ENCODE assay signal across 13 cellular contexts in the genomic region with DNA sequence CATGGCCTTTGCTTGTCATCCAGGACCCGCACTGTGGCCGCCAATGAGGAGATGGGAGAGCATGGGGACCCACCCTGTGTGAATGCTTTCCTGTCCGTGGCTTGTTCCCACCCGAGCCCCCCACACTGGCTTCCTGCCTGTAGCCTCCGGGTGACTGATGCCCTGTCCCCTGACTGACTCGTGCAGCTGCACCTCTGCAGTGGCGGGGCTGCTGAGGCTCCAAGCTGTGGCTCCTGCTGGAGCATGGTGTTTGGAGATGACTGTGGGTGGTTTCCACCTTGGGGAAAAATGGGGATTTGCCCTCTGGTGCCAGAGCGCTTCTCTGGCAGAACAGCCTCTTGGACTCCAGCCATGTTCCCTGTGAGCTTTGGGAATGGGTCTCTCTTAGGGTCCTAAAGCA. TPM values are rescaled to one million over a fixed set of nuclear protein-coding genes. Genes with fewer than 3 reads are reported as not detected.
DNase-seq lines count a peak whose midpoint lies in the region; ATAC-seq and TF ChIP-seq lines count a peak whose summit lies in the region.
"Had no signal": no experiment of that assay in that cellular context is flagged by ENCODE, and none has a peak within 500 bp of the region (broad histone marks: within the 10 kb centered on the region; RNA-seq: fewer than 3 reads in every experiment).

No MANE protein-coding gene starts in this region.

- H3K27me3 Mint-ChIP-seq in T-cell (no peaks in the 10 kb centered on the region), glutamatergic neuron (ENCODE audit: unreplicated experiment) (peaks cover 16% of the 10 kb centered on the region)

- no peak for TF ChIP-seq CTCF in glutamatergic neuron (IDR thresholded peaks at IDR 0.05; ENCODE audit: partially characterized antibody, unreplicated experiment)

- H3K4me3 ChIP-seq in stomach smooth muscle (ENCODE audit: low read length in 2 of 2), result peak overlapping the region; percentile 99 to 100

- H3K9me3 Mint-ChIP-seq in T-cell, result no peaks in the 10 kb centered on the region
- H3K9me3 Mint-ChIP-seq in glutamatergic neuron (ENCODE audit: unreplicated experiment), result peaks cover 16% of the 10 kb centered on the region

- H3K27ac ChIP-seq in stomach smooth muscle (ENCODE audit: low read length), result peak overlapping the region; percentile 66
- H3K27ac ChIP-seq: C4-2B had no signal

- H3K36me3 Mint-ChIP-seq in T-cell, result no peaks in the 10 kb centered on the region
- H3K36me3 Mint-ChIP-seq in glutamatergic neuron (ENCODE audit: unreplicated experiment), result no peaks in the 10 kb centered on the region

- peak overlapping the region in 1 of 2 donors; percentile 66 for H3K9ac ChIP-seq in stomach smooth muscle (ENCODE audit: low read length in 2 of 2)

- H3K9me3 ChIP-seq in stomach smooth muscle (ENCODE audit: control insufficient read depth in 2 of 2, low read length in 2 of 2), result no peaks in the 10 kb centered on the region

- no peaks in the 10 kb centered on the region for H3K27me3 ChIP-seq in stomach smooth muscle (ENCODE audit: control insufficient read depth in 1 of 2, insufficient read depth in 2 of 2, low read length in 2 of 2)

- CTCF ChIA-PET in T-cell (lab: Charles Lee), result interaction anchor here (0.5 to 1.6 kb wide), 2 partner anchors 37 to 305 kb away, joined by 3 to 4 read pairs; no protein-coding TSS in a partner anchor

- H3K27ac Mint-ChIP-seq in T-cell (peak overlapping the region; percentile 36 to 96), glutamatergic neuron (ENCODE audit: unreplicated experiment) (no peak overlapping the region)

- peaks cover 35% of the 10 kb centered on the region for H3K4me1 ChIP-seq in stomach smooth muscle (ENCODE audit: control insufficient read depth, insufficient read depth, low read length)

- H3K4me1 Mint-ChIP-seq in T-cell (peaks cover 46 to 55% (median 55%) of the 10 kb centered on the region in 3 donors), glutamatergic neuron (ENCODE audit: low read depth, unreplicated experiment) (peaks cover 8% of the 10 kb centered on the region)

- no peaks in the 10 kb centered on the region for H3K36me3 ChIP-seq in stomach smooth muscle (ENCODE audit: control insufficient read depth in 2 of 2, insufficient read depth in 2 of 2, low read length in 2 of 2)

- DNase-seq in activated T-cell treated with anti-CD3 and anti-CD28 coated beads, Interleukin-2, amount 50 U/mL, for 1 hour, result peak; percentile 23
- DNase-seq in activated T-cell treated with anti-CD3 and anti-CD28 coated beads for 4 hours, result no peak
- peak in 5 of 34 experiments; percentile 4 to 22 (median 12) for DNase-seq in T-cell
- peak; percentile 26 for DNase-seq in glutamatergic neuron
- DNase-seq in NCI-H1105 treated with DMSO at 0.1 percent for 48 hours (lab: John Stamatoyannopoulos, UW), result no peak
- DNase-seq in middle frontal gyrus (ENCODE audit: extremely low spot score, low spot score), result no peak
- DNase-seq: activated naive CD4-positive, alpha-beta T cell treated with Interleukin-2 at 50 U/mL for 16 hours; SHP77 treated with DMSO at 0.1 percent for 48 hours had no signal

- POLR2A ChIA-PET in T-cell (lab: Charles Lee), result interaction anchor here (0.5 to 1.4 kb wide), 5 partner anchors 10 to 98 kb away, joined by 3 to 4 read pairs (median 3); no protein-coding TSS in a partner anchor

- H3K4me3 Mint-ChIP-seq in T-cell, result peak overlapping the region; percentile 96 to 97 (median 97)
- H3K4me3 Mint-ChIP-seq in glutamatergic neuron (ENCODE audit: unreplicated experiment), result peak overlapping the region; percentile 99

- no peak for ATAC-seq in T-cell (replicated peaks in 1 of 4)
- ATAC-seq in HG03342 (IDR thresholded peaks at IDR 0.05; ENCODE audit: unreplicated experiment), result no peak
- ATAC-seq: esophagus mucosa, left lobe of liver had no signal

RNA-seq across cellular contexts. Expression of gene CAMK1D, which starts 2.1 kb away (rescaled TPM):
- total RNA-seq in T-cell (10 to 100 TPM; 16.8 to 31.3 (median 23.6) TPM), glutamatergic neuron (ENCODE audit: unreplicated experiment) (29.8 TPM)

Comparison
In these comparisons a context has a peak if more than half of its experiments do, and no peak if none do; other contexts are left out.
1. DNase-seq: peak in activated T-cell treated with anti-CD3 and anti-CD28 coated beads, Interleukin-2, amount 50 U/mL, for 1 hour (single experiment) and glutamatergic neuron (single experiment); none in activated T-cell treated with anti-CD3 and anti-CD28 coated beads for 4 hours (single experiment), NCI-H1105 treated with DMSO at 0.1 percent for 48 hours (single experiment) and middle frontal gyrus (single experiment).